ENCODE assay signal across 9 cellular contexts in the genomic region with DNA sequence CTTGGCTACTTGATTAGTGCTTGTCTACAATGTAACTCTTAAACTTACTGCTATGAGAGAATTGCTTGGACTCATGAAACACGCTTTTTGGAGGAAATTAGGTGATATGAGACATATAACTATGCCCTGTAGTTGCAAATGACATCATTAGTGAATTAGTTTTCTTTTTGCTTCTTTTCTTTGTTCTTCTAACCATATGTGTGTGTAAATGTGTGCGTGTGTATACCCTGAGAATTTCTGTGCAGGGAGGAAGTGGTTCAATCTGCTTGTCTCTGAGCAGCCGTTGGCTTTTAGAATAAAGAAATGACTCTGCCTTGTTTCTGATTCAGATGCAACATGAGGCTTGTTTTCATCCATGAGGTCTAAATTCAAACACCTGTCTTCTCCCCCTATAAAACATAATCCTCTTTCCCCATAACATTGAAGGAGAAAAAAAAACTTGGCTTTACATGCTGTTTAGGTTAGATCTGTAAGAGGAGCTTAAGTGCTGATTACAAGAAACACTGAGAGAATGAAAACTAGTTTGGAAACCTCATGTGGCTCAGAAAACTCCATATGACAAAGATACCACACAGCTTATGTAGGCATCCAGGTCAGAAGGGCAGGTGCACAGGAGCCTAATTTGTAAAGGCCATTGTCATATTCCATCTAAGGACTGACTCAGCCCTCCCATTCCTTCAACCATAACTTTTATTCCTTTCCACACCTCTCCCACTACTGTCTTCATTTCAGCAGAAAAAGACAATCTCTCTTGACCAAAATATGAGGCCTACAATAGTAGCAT. TPM values are rescaled to one million over a fixed set of nuclear protein-coding genes. Genes with fewer than 3 reads are reported as not detected.
DNase-seq lines count a peak whose midpoint lies in the region; ATAC-seq and TF ChIP-seq lines count a peak whose summit lies in the region.
"Had no signal": no experiment of that assay in that cellular context is flagged by ENCODE, and none has a peak within 500 bp of the region (broad histone marks: within the 10 kb centered on the region; RNA-seq: fewer than 3 reads in every experiment).

No MANE protein-coding gene starts in this region.

- intact Hi-C loops in activated T-helper 2 cell treated with anti-CD3 and anti-CD28 coated beads, Interferon-gamma antibody, Interleukin-2, Interleukin-4, amounts not matched to agents 10 μg/mL and 5 μg/mL and 100 μg/mL, durations not matched to agents 14 hours and 24 hours and 36 hours (cut with micrococcal nuclease) = loop anchor here (1.0 to 5.0 kb wide), 5 partner anchors 8 to 246 kb away; partner anchors contain the start of gene HDDC3
- intact Hi-C loops in cardiac septum (cut with DNase I) = no loop called here
- intact Hi-C loops in Right ventricle myocardium superior (cut with DNase I) = no loop called here

- H3K36me3 ChIP-seq in suprapubic skin = no peaks in the 10 kb centered on the region
- H3K36me3 ChIP-seq: HAP-1 had no signal

- peak overlapping the region; percentile 98 for H3K27ac Mint-ChIP-seq in activated T-helper 2 cell treated with anti-CD3 and anti-CD28 coated beads, Interferon-gamma antibody, Interleukin-2, Interleukin-4, amounts not matched to agents 10 μg/mL and 5 μg/mL and 100 μg/mL, durations not matched to agents 14 hours and 24 hours and 36 hours

- peak; percentile 72 for ATAC-seq in GM19467 (IDR thresholded peaks at IDR 0.05; ENCODE audit: unreplicated experiment)
- peak; percentile 74 for ATAC-seq in HG03439 (IDR thresholded peaks at IDR 0.05; ENCODE audit: unreplicated experiment)
- no peak for ATAC-seq in Right ventricle myocardium superior (ENCODE audit: poor library complexity)

- no peak for TF ChIP-seq POLR2A in suprapubic skin (IDR thresholded peaks at IDR 0.05)

- no peaks in the 10 kb centered on the region for H3K27me3 Mint-ChIP-seq in activated T-helper 2 cell treated with anti-CD3 and anti-CD28 coated beads, Interferon-gamma antibody, Interleukin-2, Interleukin-4, amounts not matched to agents 10 μg/mL and 5 μg/mL and 100 μg/mL, durations not matched to agents 14 hours and 24 hours and 36 hours (ENCODE audit: low read depth)

- H3K9me3 ChIP-seq in suprapubic skin = no peaks in the 10 kb centered on the region

- peaks cover 50% of the 10 kb centered on the region for H3K4me1 Mint-ChIP-seq in activated T-helper 2 cell treated with anti-CD3 and anti-CD28 coated beads, Interferon-gamma antibody, Interleukin-2, Interleukin-4, amounts not matched to agents 10 μg/mL and 5 μg/mL and 100 μg/mL, durations not matched to agents 14 hours and 24 hours and 36 hours (ENCODE audit: low read depth)

- peak overlapping the region; percentile 30 for H3K4me3 Mint-ChIP-seq in activated T-helper 2 cell treated with anti-CD3 and anti-CD28 coated beads, Interferon-gamma antibody, Interleukin-2, Interleukin-4, amounts not matched to agents 10 μg/mL and 5 μg/mL and 100 μg/mL, durations not matched to agents 14 hours and 24 hours and 36 hours (ENCODE audit: low read depth)

- H3K36me3 Mint-ChIP-seq in activated T-helper 2 cell treated with anti-CD3 and anti-CD28 coated beads, Interferon-gamma antibody, Interleukin-2, Interleukin-4, amounts not matched to agents 10 μg/mL and 5 μg/mL and 100 μg/mL, durations not matched to agents 14 hours and 24 hours and 36 hours (ENCODE audit: low read depth) = peaks cover 16% of the 10 kb centered on the region

- DNase-seq in GM12865 (ENCODE audit: low read depth) (peak; percentile 95), H4 (ENCODE audit: low spot score) (no peak), cardiac septum (ENCODE audit: low spot score) (no peak), suprapubic skin (ENCODE audit: low spot score in 2 of 2) (no peak), Right ventricle myocardium superior (no peak)
- peak; percentile 53 for DNase-seq in activated T-helper 2 cell treated with anti-CD3 and anti-CD28 coated beads, Interferon-gamma antibody, Interleukin-2, Interleukin-4, amounts not matched to agents 10 μg/mL and 5 μg/mL and 100 μg/mL, durations not matched to agents 14 hours and 24 hours and 36 hours (ENCODE audit: low spot score)

- TF ChIP-seq CTCF in GM12865 (IDR thresholded peaks at IDR 0.05; ENCODE audit: insufficient read depth, low read depth, low read length, missing control alignments) = no peak
- no peak for TF ChIP-seq CTCF in suprapubic skin (IDR thresholded peaks at IDR 0.05)

- no peaks in the 10 kb centered on the region for H3K4me1 ChIP-seq in suprapubic skin

- H3K4me3 ChIP-seq in GM12865 (ENCODE audit: low read depth, low read length) (peak overlapping the region; percentile 30), suprapubic skin (no peak overlapping the region)
- H3K4me3 ChIP-seq: HAP-1 had no signal

- H3K9me3 Mint-ChIP-seq in activated T-helper 2 cell treated with anti-CD3 and anti-CD28 coated beads, Interferon-gamma antibody, Interleukin-2, Interleukin-4, amounts not matched to agents 10 μg/mL and 5 μg/mL and 100 μg/mL, durations not matched to agents 14 hours and 24 hours and 36 hours = peaks cover 13% of the 10 kb centered on the region

- no peak for TF ChIP-seq EP300 in suprapubic skin (IDR thresholded peaks at IDR 0.05)

- no peaks in the 10 kb centered on the region for H3K27me3 ChIP-seq in suprapubic skin

- 79% methylated on average over 3 of the region's 3 CpGs for WGBS in suprapubic skin

- no peak overlapping the region for H3K27ac ChIP-seq in suprapubic skin

RNA-seq across cellular contexts. Expression of gene BLM, which starts 30.5 kb away (rescaled TPM):
- 58.9 and 65.3 TPM in 2 replicates for total RNA-seq in activated T-helper 2 cell treated with anti-CD3 and anti-CD28 coated beads, Interferon-gamma antibody, Interleukin-2, Interleukin-4, amounts not matched to agents 10 μg/mL and 5 μg/mL and 100 μg/mL, durations not matched to agents 14 hours and 24 hours and 36 hours
- total RNA-seq in H4 (2014; rRNA removed; shearing (Covaris generic)) = 11.0 and 12.1 TPM in 2 replicates
- 0.75 TPM for total RNA-seq in cardiac septum
- total RNA-seq in suprapubic skin = 1 to 10 TPM in 1 of 4 donors, under 1 TPM in 3; 0.72 to 2.4 (median 0.84) TPM
- 37.0 TPM for total RNA-seq in Right ventricle myocardium superior

Comparison
In these comparisons a context has a peak if more than half of its experiments do, and no peak if none do; other contexts are left out.
1. DNase-seq: peak in GM12865 (single experiment) and activated T-helper 2 cell treated with anti-CD3 and anti-CD28 coated beads, Interferon-gamma antibody, Interleukin-2, Interleukin-4, amounts not matched to agents 10 μg/mL and 5 μg/mL and 100 μg/mL, durations not matched to agents 14 hours and 24 hours and 36 hours (single experiment); none in H4 (single experiment), cardiac septum (single experiment), suprapubic skin (0 of 2) and Right ventricle myocardium superior (single experiment).